Comparison of ENCODE assay signal across 7 cellular contexts in genomic region chr17:12290207-12290606, GRCh38.
"Had no signal": no experiment of that assay in that cellular context is flagged by ENCODE, and none has a peak within 500 bp of the region (broad histone marks: within the 10 kb centered on the region; RNA-seq: fewer than 3 reads in every experiment).

No MANE protein-coding gene starts in this region.

- H3K9me3 ChIP-seq: HAP-1 had no signal

- H3K4me3 ChIP-seq: GM23248, HAP-1, K562 had no signal

- ATAC-seq: HCT116, K562 had no signal

- H3K27ac ChIP-seq: GM23248 had no signal

- H3K4me1 ChIP-seq: HAP-1 had no signal

- DNase-seq: GM23248, GOT3, H7, IMR-90 had no signal

- H3K36me3 ChIP-seq: HAP-1 had no signal
